Comparison of ENCODE assay signal across 8 cellular contexts in genomic region chr7:106009511-106010226, GRCh38.
DNase-seq lines count a peak whose midpoint lies in the region; ATAC-seq and TF ChIP-seq lines count a peak whose summit lies in the region.

No MANE protein-coding gene starts in this region.

- no peak overlapping the region for H3K4me3 ChIP-seq in cardiac fibroblast (replicated peaks in 1 of 2; ENCODE audit: low read depth in 2 of 2, low read length in 2 of 2)

- DNase-seq in EH (ENCODE audit: low read depth) (peak; percentile 99), HEK293T (ENCODE audit: extremely low spot score) (peak; percentile 95), NCI-H187 treated with DMSO at 0.1 percent for 48 hours (lab: John Stamatoyannopoulos, UW) (peak; percentile 72), cardiac fibroblast (ENCODE audit: low read depth in 2 of 2) (peak; percentile 95 to 96), iris pigment epithelial cell (ENCODE audit: low read depth) (peak; percentile 94)
- DNase-seq in activated CD4-positive, CD25-positive, alpha-beta regulatory T cell treated with anti-CD3 and anti-CD28 coated beads, Interleukin-2, amount 50 U/mL, for 16 hours (ENCODE audit: low read depth, low spot score) = peak; percentile 50
- peak; percentile 76 to 80 (median 77) for DNase-seq in stimulated activated CD4-positive, alpha-beta T cell treated with anti-CD3 and anti-CD28 coated beads, Interleukin-12 subunit alpha, Interleukin-12 subunit beta, amount 100 ng/mL, for 48 hours (ENCODE audit: low read depth in 2 of 3, low spot score in 1 of 3)

- ATAC-seq in GM18517 (IDR thresholded peaks at IDR 0.05; ENCODE audit: unreplicated experiment) = no peak

- POLR2A ChIA-PET in HEK293T (lab: Yijun Ruan, JAX) = no interaction called here

- TF ChIP-seq CTCF in cardiac fibroblast (IDR thresholded peaks at IDR 0.05; ENCODE audit: low read depth, low read length) = peak; percentile 84

- CTCF ChIA-PET in HEK293T (lab: Yijun Ruan, JAX) = interaction anchor here (0.7 to 2.4 kb wide), 7 partner anchors 9 to 357 kb away, joined by 3 to 9 read pairs (median 4); no protein-coding TSS in a partner anchor

TF ChIP-seq in HEK293T, 16 proteins besides CTCF, POLR2A, EP300 and RAD21:
- no peak for TF ChIP-seq ZNF384 (IDR thresholded peaks at IDR 0.05)
- peak; percentile 53 for TF ChIP-seq L3MBTL2 (conservative IDR thresholded peaks at IDR 0.05)
- no peak for TF ChIP-seq BHLHE40 (IDR thresholded peaks at IDR 0.05; ENCODE audit: borderline replicate concordance)
- TF ChIP-seq PKNOX1 (IDR thresholded peaks at IDR 0.05) = peak; percentile 86
- no peak for TF ChIP-seq CTBP1 (IDR thresholded peaks at IDR 0.05; ENCODE audit: borderline replicate concordance)
